In genomic region chr5:169778622-169779596, GRCh38 we compare ENCODE assay signal across 8 cellular contexts.
DNase-seq lines count a peak whose midpoint lies in the region; ATAC-seq, FAIRE-seq and TF ChIP-seq lines count a peak whose summit lies in the region.

No MANE protein-coding gene starts in this region.

- H3K9me3 Mint-ChIP-seq in activated T-helper 2 cell treated with anti-CD3 and anti-CD28 coated beads, Interferon-gamma antibody, Interleukin-2, Interleukin-4, amounts not matched to agents 10 μg/mL and 5 μg/mL and 100 μg/mL, durations not matched to agents 14 hours and 24 hours and 36 hours = no peaks in the 10 kb centered on the region

- H3K4me3 ChIP-seq in osteoblast (ENCODE audit: insufficient read depth, low read length) = no peak overlapping the region

- H3K36me3 Mint-ChIP-seq in activated T-helper 2 cell treated with anti-CD3 and anti-CD28 coated beads, Interferon-gamma antibody, Interleukin-2, Interleukin-4, amounts not matched to agents 10 μg/mL and 5 μg/mL and 100 μg/mL, durations not matched to agents 14 hours and 24 hours and 36 hours (ENCODE audit: low read depth) = peaks cover 42% of the 10 kb centered on the region

- no peaks in the 10 kb centered on the region for H3K36me3 ChIP-seq in osteoblast (ENCODE audit: insufficient read depth, low read length)

- no peaks in the 10 kb centered on the region for H3K79me2 ChIP-seq in osteoblast (ENCODE audit: insufficient read depth, low read length)

- DNase-seq in activated T-helper 2 cell treated with anti-CD3 and anti-CD28 coated beads, Interferon-gamma antibody, Interleukin-2, Interleukin-4, amounts not matched to agents 10 μg/mL and 5 μg/mL and 100 μg/mL, durations not matched to agents 14 hours and 24 hours and 36 hours (ENCODE audit: low spot score) = no peak
- DNase-seq in osteoblast (ENCODE audit: insufficient read length, low spot score, missing footprints) = no peak
- no peak for DNase-seq in frontal cortex (ENCODE audit: low spot score in 2 of 2)
- DNase-seq in NCI-H2171 treated with DMSO at 0.1 percent for 48 hours (lab: John Stamatoyannopoulos, UW) = no peak
- no peak for DNase-seq in left cardiac atrium

- H4K20me1 ChIP-seq in osteoblast (ENCODE audit: insufficient read depth, low read length) = no peaks in the 10 kb centered on the region

- H2AFZ ChIP-seq in osteoblast (ENCODE audit: low read length) = no peak overlapping the region

- H3K27ac Mint-ChIP-seq in activated T-helper 2 cell treated with anti-CD3 and anti-CD28 coated beads, Interferon-gamma antibody, Interleukin-2, Interleukin-4, amounts not matched to agents 10 μg/mL and 5 μg/mL and 100 μg/mL, durations not matched to agents 14 hours and 24 hours and 36 hours = peak overlapping the region; percentile 76

- H3K27me3 Mint-ChIP-seq in activated T-helper 2 cell treated with anti-CD3 and anti-CD28 coated beads, Interferon-gamma antibody, Interleukin-2, Interleukin-4, amounts not matched to agents 10 μg/mL and 5 μg/mL and 100 μg/mL, durations not matched to agents 14 hours and 24 hours and 36 hours (ENCODE audit: low read depth) = no peaks in the 10 kb centered on the region

- intact Hi-C loops in activated T-helper 2 cell treated with anti-CD3 and anti-CD28 coated beads, Interferon-gamma antibody, Interleukin-2, Interleukin-4, amounts not matched to agents 10 μg/mL and 5 μg/mL and 100 μg/mL, durations not matched to agents 14 hours and 24 hours and 36 hours (cut with micrococcal nuclease) = loop anchor here (2.0 kb wide), 1 partner anchor 26 kb away; no protein-coding TSS in a partner anchor
- intact Hi-C loops in left cardiac atrium (cut with DNase I) = no loop called here

- H3K9me3 ChIP-seq in osteoblast (ENCODE audit: low read depth, low read length) = no peaks in the 10 kb centered on the region

- H3K4me1 ChIP-seq in osteoblast (ENCODE audit: insufficient read depth, low read length) = peaks cover 4% of the 10 kb centered on the region

- ATAC-seq in GM18508 (IDR thresholded peaks at IDR 0.05; ENCODE audit: insufficient read depth, unreplicated experiment) (peak; percentile 89), GM21390 (IDR thresholded peaks at IDR 0.05; ENCODE audit: unreplicated experiment) (peak; percentile 93), HG03196 (IDR thresholded peaks at IDR 0.05; ENCODE audit: unreplicated experiment) (peak; percentile 95), left cardiac atrium (no peak)

- H3K27me3 ChIP-seq in osteoblast (ENCODE audit: insufficient read depth, low read length) = no peaks in the 10 kb centered on the region

- no peak for TF ChIP-seq CTCF in osteoblast (IDR thresholded peaks at IDR 0.05; ENCODE audit: extremely low read depth, low read depth, low read length)

- no peak for FAIRE-seq in frontal cortex (lab: Jason Lieb, UNC)

- H3K27ac ChIP-seq in osteoblast (ENCODE audit: low read depth, low read length) = no peak overlapping the region

- H3K4me1 Mint-ChIP-seq in activated T-helper 2 cell treated with anti-CD3 and anti-CD28 coated beads, Interferon-gamma antibody, Interleukin-2, Interleukin-4, amounts not matched to agents 10 μg/mL and 5 μg/mL and 100 μg/mL, durations not matched to agents 14 hours and 24 hours and 36 hours (ENCODE audit: low read depth) = peaks cover 43% of the 10 kb centered on the region

- no peak overlapping the region for H3K4me2 ChIP-seq in osteoblast (ENCODE audit: insufficient read depth, low read length)

- no peak overlapping the region for H3K4me3 Mint-ChIP-seq in activated T-helper 2 cell treated with anti-CD3 and anti-CD28 coated beads, Interferon-gamma antibody, Interleukin-2, Interleukin-4, amounts not matched to agents 10 μg/mL and 5 μg/mL and 100 μg/mL, durations not matched to agents 14 hours and 24 hours and 36 hours (ENCODE audit: low read depth)

Comparison
In these comparisons a context has a peak if more than half of its experiments do, and no peak if none do; other contexts are left out.
1. ATAC-seq: peak in GM18508 (single experiment), GM21390 (single experiment) and HG03196 (single experiment); none in left cardiac atrium (0 of 2).